8 cellular contexts compared by ENCODE assay signal in the genomic region with DNA sequence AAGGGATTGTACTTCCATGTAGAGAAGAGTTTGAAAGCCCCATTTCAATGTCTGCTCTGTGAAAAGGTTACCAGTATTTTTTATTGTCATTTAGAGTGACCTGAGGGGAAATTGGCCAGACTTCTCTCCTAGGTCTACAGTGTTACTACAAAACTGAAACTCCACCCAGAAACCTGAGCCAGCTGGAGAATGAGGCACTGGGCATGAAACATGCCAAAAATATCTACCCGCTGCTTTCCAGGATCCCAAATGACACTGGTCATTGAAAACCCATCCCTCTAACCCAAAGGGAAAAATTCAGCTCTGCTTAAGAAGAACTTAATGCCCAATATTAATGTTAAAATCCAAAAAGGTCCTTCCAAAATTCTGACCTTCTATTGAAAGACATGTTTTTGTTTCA.
"Had no signal": no experiment of that assay in that cellular context is flagged by ENCODE, and none has a peak within 500 bp of the region (broad histone marks: within the 10 kb centered on the region; RNA-seq: fewer than 3 reads in every experiment).

No MANE protein-coding gene starts in this region.

- H2AFZ ChIP-seq: GM23248 had no signal

- H3K4me1 ChIP-seq: HAP-1 had no signal

- ATAC-seq: HCT116, HepG2 had no signal

- H3K9ac ChIP-seq: GM23248 had no signal

- H3K4me3 ChIP-seq: GM23248, HAP-1 had no signal

- H3K36me3 ChIP-seq: HAP-1 had no signal

- H3K27ac ChIP-seq: GM23248, HL-60 had no signal

- FAIRE-seq: HepG2 had no signal

- DNase-seq: GM23248, GOT3, H7, HFFc6 had no signal
